21 cellular contexts compared by ENCODE assay signal in genomic region chr1:154838473-154838872, GRCh38. TPM values are rescaled to one million over a fixed set of nuclear protein-coding genes. Genes with fewer than 3 reads are reported as not detected.
"Had no signal": no experiment of that assay in that cellular context is flagged by ENCODE, and none has a peak within 500 bp of the region (broad histone marks: within the 10 kb centered on the region; RNA-seq: fewer than 3 reads in every experiment).

No MANE protein-coding gene starts in this region.

- ATAC-seq: activated CD8-positive, alpha-beta T cell treated with anti-CD3 and anti-CD28 coated beads for 36 hours; body of pancreas; foreskin keratinocyte; upper lobe of right lung had no signal

- H3K27ac ChIP-seq: body of pancreas, foreskin keratinocyte had no signal

- H3K36me3 ChIP-seq: heart left ventricle, upper lobe of right lung had no signal

- DNase-seq: activated B cell treated with CpG ODN at 0.5 μM for 24 hours; activated CD4-positive, alpha-beta T cell treated with anti-CD3 and anti-CD28 coated beads for 4 hours; activated CD8-positive, alpha-beta T cell treated with anti-CD3 and anti-CD28 coated beads for 36 hours; activated naive CD4-positive, alpha-beta T cell treated with anti-CD3 and anti-CD28 coated beads for 36 hours; activated T-cell treated with anti-CD3 and anti-CD28 coated beads, Interleukin-2, amount 50 U/mL, for 24 hours; central memory CD4-positive, alpha-beta T cell; endodermal cell; foreskin keratinocyte; immature natural killer cell; kidney glomerular epithelial cell; stimulated activated CD4-positive, alpha-beta T cell treated with anti-CD3 and anti-CD28 coated beads, Interleukin-12 subunit alpha, Interleukin-12 subunit beta, amount 100 ng/mL, for 4 hours; stimulated activated CD4-positive, alpha-beta T cell treated with anti-CD3 and anti-CD28 coated beads, Interleukin-1b, Interleukin-23, amount 100 ng/mL, for 48 hours; stimulated activated CD8-positive, alpha-beta memory T cell treated with anti-CD3 and anti-CD28 coated beads, Interleukin-4, amount 100 ng/mL, for 48 hours; stimulated activated naive CD4-positive, alpha-beta T cell; SW 1271 had no signal

- H3K4me1 ChIP-seq: foreskin keratinocyte had no signal

- FAIRE-seq: colon had no signal

- H3K9me3 ChIP-seq: body of pancreas, heart left ventricle, mucosa of descending colon, upper lobe of right lung had no signal

- H3K4me3 ChIP-seq: body of pancreas, heart left ventricle, mucosa of descending colon, upper lobe of right lung had no signal

- H3K27me3 ChIP-seq: body of pancreas, heart left ventricle, upper lobe of right lung had no signal

RNA-seq across cellular contexts. Expression of gene KCNN3, which starts 31.6 kb away (rescaled TPM):
- total RNA-seq: fibroblast of lung had no signal
- polyA plus RNA-seq: fibroblast of lung, foreskin keratinocyte, immature natural killer cell had no signal
